In genomic region chr11:134452026-134452848, GRCh38 we compare ENCODE assay signal across 15 cellular contexts. TPM values are rescaled to one million over a fixed set of nuclear protein-coding genes. Genes with fewer than 3 reads are reported as not detected.
DNase-seq lines count a peak whose midpoint lies in the region; ATAC-seq lines count a peak whose summit lies in the region.
"Had no signal": no experiment of that assay in that cellular context is flagged by ENCODE, and none has a peak within 500 bp of the region (broad histone marks: within the 10 kb centered on the region; RNA-seq: fewer than 3 reads in every experiment).

No MANE protein-coding gene starts in this region.

- no peak overlapping the region for H4K12ac ChIP-seq in trophoblast cell (ENCODE audit: low read depth, low read length)

- H2AFZ ChIP-seq in neuronal stem cell (ENCODE audit: low read length), result no peak overlapping the region
- no peak overlapping the region for H2AFZ ChIP-seq in trophoblast cell (ENCODE audit: insufficient read depth, low read length, poor library complexity)

- H2BK15ac ChIP-seq in neuronal stem cell (ENCODE audit: low read length), result no peak overlapping the region

- in situ Hi-C loops in G401 (cut with HindIII; ENCODE audit: low sequenced_read_pairs), result no loop called here

- H3K4me2 ChIP-seq in neuronal stem cell (ENCODE audit: insufficient read depth, low read length, poor library complexity, severe bottlenecking) (no peak overlapping the region), trophoblast cell (ENCODE audit: low read length) (no peak overlapping the region)

- no peak overlapping the region for H2BK120ac ChIP-seq in neuronal stem cell (ENCODE audit: low read depth, low read length)
- no peak overlapping the region for H2BK120ac ChIP-seq in trophoblast cell (ENCODE audit: insufficient read depth, low read length, poor library complexity)

- no peak overlapping the region for H3K14ac ChIP-seq in neuronal stem cell (ENCODE audit: low read length)
- no peak overlapping the region for H3K14ac ChIP-seq in trophoblast cell (ENCODE audit: low read length)

- H2AK5ac ChIP-seq in neuronal stem cell (ENCODE audit: low read depth, low read length) (no peak overlapping the region), trophoblast cell (ENCODE audit: low read length) (no peak overlapping the region)

- WGBS in neuronal stem cell (ENCODE audit: extremely low coverage in 2 of 2, insufficient read length in 2 of 2, insufficient replicate concordance in 1 of 2), 2 donors, result no CpG with 5 or more reads among the region's 14 CpGs
- WGBS in trophoblast cell (ENCODE audit: extremely low coverage, insufficient coverage, insufficient read length), result no CpG with 5 or more reads among the region's 14 CpGs

- H2BK5ac ChIP-seq in neuronal stem cell (ENCODE audit: low read length) (no peak overlapping the region), trophoblast cell (ENCODE audit: low read depth, low read length, poor library complexity) (no peak overlapping the region)

- H3K79me2 ChIP-seq in trophoblast cell (ENCODE audit: control insufficient read depth, insufficient read depth, low read length, poor library complexity), result no peaks in the 10 kb centered on the region

- H3K27ac ChIP-seq in neuronal stem cell (replicated peaks; ENCODE audit: low read length) (no peak overlapping the region), trophoblast cell (ENCODE audit: low read depth, low read length) (no peak overlapping the region)

- H3K27me3 ChIP-seq in neuronal stem cell (ENCODE audit: control insufficient read depth in 3 of 3, insufficient read depth in 3 of 3, low read depth in 1 of 3, low read length in 3 of 3) (no peaks in the 10 kb centered on the region), trophoblast cell (ENCODE audit: insufficient read depth, low read length) (no peaks in the 10 kb centered on the region)

- H3K9ac ChIP-seq in neuronal stem cell (ENCODE audit: low read depth, low read length, poor library complexity) (peak overlapping the region; percentile 9), trophoblast cell (ENCODE audit: low read length) (no peak overlapping the region)

- H3K79me1 ChIP-seq in neuronal stem cell (ENCODE audit: low read depth, low read length) (no peaks in the 10 kb centered on the region), trophoblast cell (ENCODE audit: low read length) (no peaks in the 10 kb centered on the region)

- H4K8ac ChIP-seq in neuronal stem cell (ENCODE audit: low read depth, low read length) (no peak overlapping the region), trophoblast cell (ENCODE audit: low read depth, low read length) (no peak overlapping the region)

- H4K91ac ChIP-seq in neuronal stem cell (ENCODE audit: low read depth, low read length, poor library complexity) (no peak overlapping the region), trophoblast cell (ENCODE audit: low read depth, low read length) (no peak overlapping the region)

- DNase-seq in G401 (ENCODE audit: low spot score) (peak; percentile 61), cerebellum (ENCODE audit: low spot score) (peak; percentile 45), neuronal stem cell (ENCODE audit: low spot score) (no peak), superior temporal gyrus (ENCODE audit: extremely low spot score) (peak; percentile 54), GOT3 (lab: John Stamatoyannopoulos, UW) (no peak), trophoblast cell (no peak), iPS-NIHi7 (ENCODE audit: extremely low spot score) (no peak)
- DNase-seq: DMS53, NCI-H1417 treated with DMSO at 0.1 percent for 48 hours, NCI-H2029 treated with DMSO at 0.1 percent for 48 hours, NCI-H510A had no signal

- H3K23ac ChIP-seq in neuronal stem cell (ENCODE audit: low read depth, low read length, poor library complexity) (no peak overlapping the region), trophoblast cell (ENCODE audit: low read length) (no peak overlapping the region)

- H3K4ac ChIP-seq in neuronal stem cell (ENCODE audit: low read length) (no peak overlapping the region), trophoblast cell (ENCODE audit: low read depth, low read length) (no peak overlapping the region)

- H3K4me1 ChIP-seq in neuronal stem cell (ENCODE audit: control insufficient read depth in 2 of 2, insufficient read depth in 1 of 2, low read depth in 1 of 2, low read length in 2 of 2), result peaks cover 0 to 18% of the 10 kb centered on the region in 2 donors
- H3K4me1 ChIP-seq in trophoblast cell (ENCODE audit: control insufficient read depth in 1 of 2, insufficient read depth in 2 of 2, low read length in 2 of 2), result no peaks in the 10 kb centered on the region
- H3K4me1 ChIP-seq: HAP-1 had no signal

- H3K36me3 ChIP-seq in neuronal stem cell (replicated peaks in 1 of 2; ENCODE audit: control insufficient read depth in 2 of 2, insufficient read depth in 2 of 2, low read length in 2 of 2) (no peaks in the 10 kb centered on the region), trophoblast cell (ENCODE audit: control insufficient read depth in 1 of 2, insufficient read depth in 2 of 2, low read length in 2 of 2) (no peaks in the 10 kb centered on the region)
- H3K36me3 ChIP-seq: HAP-1 had no signal

- no peak for ATAC-seq in HG02642 (IDR thresholded peaks at IDR 0.05; ENCODE audit: poor library complexity, unreplicated experiment)

- H3K9me3 ChIP-seq in neuronal stem cell (replicated peaks in 1 of 2; ENCODE audit: control insufficient read depth in 2 of 2, insufficient read depth in 1 of 2, low read depth in 1 of 2, low read length in 2 of 2) (peaks cover 5 to 10% of the 10 kb centered on the region in 2 donors), trophoblast cell (ENCODE audit: insufficient read depth, low read depth, low read length) (peaks cover 8% of the 10 kb centered on the region)

- no peak overlapping the region for H3K4me3 ChIP-seq in neuronal stem cell (ENCODE audit: low read length in 2 of 2)
- H3K4me3 ChIP-seq in trophoblast cell (ENCODE audit: low read depth, low read length), result no peak overlapping the region
- H3K4me3 ChIP-seq: HAP-1 had no signal

- no peak overlapping the region for H3K18ac ChIP-seq in neuronal stem cell (ENCODE audit: low read length)
- H3K18ac ChIP-seq in trophoblast cell (ENCODE audit: low read length), result no peak overlapping the region

- H2BK12ac ChIP-seq in neuronal stem cell (ENCODE audit: low read length) (no peak overlapping the region), trophoblast cell (ENCODE audit: low read length) (no peak overlapping the region)

RNA-seq across cellular contexts. Expression of gene B3GAT1, which starts 40.2 kb away (rescaled TPM):
- total RNA-seq in G401 (2014; rRNA removed; shearing (Covaris generic)), result not detected in 2 replicates
- total RNA-seq in cerebellum, result 45.7 TPM
- polyA plus RNA-seq in neuronal stem cell (2013, experiment 1 of 2), result 27.4 TPM
- polyA plus RNA-seq in neuronal stem cell (2013, experiment 2 of 2), result 27.2 TPM
- 0.06 and 0.07 TPM in 2 replicates for polyA plus RNA-seq in trophoblast cell (2013)
- polyA plus RNA-seq: CD14-positive monocyte, IgD-negative memory B cell had no signal

Comparison
In these comparisons a context has a peak if more than half of its experiments do, and no peak if none do; other contexts are left out.
1. DNase-seq: peak in G401 (single experiment), cerebellum (single experiment) and superior temporal gyrus (single experiment); none in neuronal stem cell (single experiment), GOT3 (single experiment), trophoblast cell (0 of 2) and iPS-NIHi7 (single experiment).
2. RNA of gene B3GAT1, which starts 40.2 kb away (total RNA-seq): 45.7 TPM in cerebellum (single experiment); not detected in G401; every median in the first group is over 10 times any median in the second.